Comparison of ENCODE assay signal across 21 cellular contexts in the genomic region with DNA sequence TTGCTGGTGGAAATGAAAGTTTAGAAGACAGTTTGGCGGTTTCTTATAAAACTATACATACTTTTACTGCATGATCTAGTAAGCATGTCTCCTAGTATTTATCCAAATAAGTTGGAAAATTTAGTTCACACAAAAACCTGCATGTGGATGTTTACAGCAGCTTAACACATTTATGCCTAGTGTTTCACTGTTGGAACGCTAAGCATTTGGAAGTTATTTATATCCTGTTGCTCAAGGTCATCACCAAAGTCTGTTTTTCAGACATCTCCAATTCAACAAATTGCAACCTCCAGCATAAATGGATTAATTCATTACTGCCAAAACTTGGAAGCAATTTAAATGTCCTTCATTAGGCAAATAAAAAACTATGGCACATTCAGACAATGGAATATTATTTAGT.
"Had no signal": no experiment of that assay in that cellular context is flagged by ENCODE, and none has a peak within 500 bp of the region (broad histone marks: within the 10 kb centered on the region; RNA-seq: fewer than 3 reads in every experiment).

No MANE protein-coding gene starts in this region.

- DNase-seq: Karpas-422, KG1, MG63, NCI-H1092, NCI-H1105 treated with DMSO at 0.1 percent for 48 hours, NCI-H1436, NCI-H187, NCI-H2029, NCI-H2081 treated with DMSO at 0.1 percent for 48 hours, NCI-H2171, NCI-H226, NCI-H446, NCI-H510A, NCI-H524 treated with DMSO at 0.1 percent for 48 hours, NCI-H69, NCI-H774, RPMI8226, SHP77 treated with DMSO at 0.1 percent for 48 hours, SJCRH30 had no signal

- H3K27ac ChIP-seq: SJCRH30 had no signal

- ATAC-seq: HepG2, SK-N-SH treated with all-trans-retinoic acid at 6 μM for 48 hours had no signal

- H3K27me3 ChIP-seq: MG63, SJCRH30 had no signal

- H3K9me3 ChIP-seq: MG63, SJCRH30 had no signal

- H3K4me1 ChIP-seq: SJCRH30 had no signal

- H3K36me3 ChIP-seq: MG63, SJCRH30 had no signal

- H3K4me3 ChIP-seq: MG63, SJCRH30 had no signal
